In genomic region chr14:55207832-55208231, GRCh38 we compare ENCODE assay signal across 23 cellular contexts. TPM values are rescaled to one million over a fixed set of nuclear protein-coding genes. Genes with fewer than 3 reads are reported as not detected.
DNase-seq lines count a peak whose midpoint lies in the region; ATAC-seq, FAIRE-seq and TF ChIP-seq lines count a peak whose summit lies in the region.
"Had no signal": no experiment of that assay in that cellular context is flagged by ENCODE, and none has a peak within 500 bp of the region (broad histone marks: within the 10 kb centered on the region; RNA-seq: fewer than 3 reads in every experiment).

No MANE protein-coding gene starts in this region.

- peaks cover 6% of the 10 kb centered on the region for H3K4me1 ChIP-seq in HepG2 (ENCODE audit: insufficient read depth, low read length)
- H3K4me1 ChIP-seq in right lobe of liver = no peaks in the 10 kb centered on the region
- H3K4me1 ChIP-seq in PC-3 (ENCODE audit: insufficient read depth, low read length) = no peaks in the 10 kb centered on the region
- H3K4me1 ChIP-seq in left ventricle myocardium inferior = no peaks in the 10 kb centered on the region
- H3K4me1 ChIP-seq: A549 had no signal

- H3K9ac ChIP-seq in HepG2 (ENCODE audit: insufficient read depth, low read depth, low read length) = no peak overlapping the region
- H3K9ac ChIP-seq in PC-3 (ENCODE audit: low read length) = no peak overlapping the region

- 50% methylated on average over 2 of the region's 2 CpGs for WGBS in HepG2 (ENCODE audit: low lambda C conversion rate)
- 64% methylated on average over 2 of the region's 2 CpGs for WGBS in right lobe of liver (ENCODE audit: insufficient coverage, low coverage, low lambda C conversion rate, missing lambda C conversion rate)

- DNase-seq in HepG2 (ENCODE audit: low spot score) (peak; percentile 6), right lobe of liver (no peak), PC-3 (no peak), WTC11 (ENCODE audit: low spot score) (no peak), urothelium cell line (ENCODE audit: low spot score) (no peak), NCI-H82 treated with DMSO at 0.1 percent for 48 hours (lab: John Stamatoyannopoulos, UW; ENCODE audit: unreplicated experiment) (no peak), left ventricle myocardium inferior (no peak)
- DNase-seq in activated naive CD4-positive, alpha-beta T cell treated with Interleukin-2 at 50 U/mL for 16 hours = no peak
- DNase-seq: 8988T; ACHN; C1 segment of cervical spinal cord; Calu3; CD4-positive, alpha-beta memory T cell; COR-L47; DMS79; EL; GDM1; GOT3; H7 had no signal

- H3K4me3 Mint-ChIP-seq in WTC11 = no peak overlapping the region
- H3K4me3 Mint-ChIP-seq: CD4-positive, alpha-beta memory T cell had no signal

- ATAC-seq in HepG2 (peak; percentile 64), right lobe of liver (no peak), PC-3 (peak; percentile 29; the same call in 1 of the 2 replicates), WTC11 (peak; percentile 44; the same call in 1 of the 2 replicates)
- ATAC-seq: GM12878, HCT116 had no signal

- POLR2A ChIA-PET in HepG2 (lab: Yijun Ruan, JAX) = no interaction called here
- POLR2A ChIA-PET in PC-3 (lab: Charles Lee; ENCODE audit: unreplicated experiment) = interaction anchor here (0.7 kb wide), 1 partner anchor 51 kb away, joined by 3 read pairs; no protein-coding TSS in a partner anchor
- POLR2A ChIA-PET in WTC11 (lab: Charles Lee) = no interaction called here

- no peaks in the 10 kb centered on the region for H3K9me3 ChIP-seq in HepG2 (ENCODE audit: low read length)
- no peaks in the 10 kb centered on the region for H3K9me3 ChIP-seq in right lobe of liver
- H3K9me3 ChIP-seq in PC-3 (ENCODE audit: low read length) = no peaks in the 10 kb centered on the region
- no peaks in the 10 kb centered on the region for H3K9me3 ChIP-seq in left ventricle myocardium inferior (replicated peaks)
- H3K9me3 ChIP-seq: A549 had no signal

- no peak for FAIRE-seq in HepG2 (lab: Jason Lieb, UNC)
- FAIRE-seq in urothelium cell line (lab: Jason Lieb, UNC) = peak; percentile 20
- FAIRE-seq: GM12878, GM19239 had no signal

- H3K27ac Mint-ChIP-seq in WTC11 = 0 out of 2 replicates have a peak overlapping the region, but pooled peaks have one; percentile 18
- H3K27ac Mint-ChIP-seq: CD4-positive, alpha-beta memory T cell had no signal

- no peaks in the 10 kb centered on the region for H3K27me3 ChIP-seq in HepG2 (ENCODE audit: control insufficient read depth in 1 of 2, insufficient read depth in 2 of 2, low read length in 2 of 2)
- no peaks in the 10 kb centered on the region for H3K27me3 ChIP-seq in right lobe of liver
- H3K27me3 ChIP-seq in PC-3 (ENCODE audit: low read length) = peaks cover 3% of the 10 kb centered on the region; the same call in 1 of the 2 replicates
- H3K27me3 ChIP-seq in left ventricle myocardium inferior (ENCODE audit: low read depth) = no peaks in the 10 kb centered on the region

- CTCF ChIA-PET in HepG2 (lab: Yijun Ruan, JAX; ENCODE audit: low intra/inter-chr PET ratio, low total read pairs) (no interaction called here), PC-3 (lab: Charles Lee) (no interaction called here), WTC11 (lab: Charles Lee) (interaction anchor here (1.3 kb wide), 1 partner anchor 146 kb away, joined by 4 read pairs; no protein-coding TSS in a partner anchor)

- H4K20me1 ChIP-seq in HepG2 (ENCODE audit: insufficient read depth, low read length) (no peaks in the 10 kb centered on the region), PC-3 (ENCODE audit: low read length) (no peaks in the 10 kb centered on the region)

- TF ChIP-seq CTCF in HepG2 (CRISPR knock-in tag; IDR thresholded peaks at IDR 0.05) (peak; percentile 42), right lobe of liver (IDR thresholded peaks at IDR 0.05) (no peak), PC-3 (conservative IDR thresholded peaks at IDR 0.05; ENCODE audit: low read depth, low read length) (no peak), WTC11 (IDR thresholded peaks at IDR 0.05) (no peak), left ventricle myocardium inferior (IDR thresholded peaks at IDR 0.05; ENCODE audit: borderline replicate concordance) (no peak)

- BruUV-seq in HepG2 (replicated peaks; lab: Mats Ljungman, UMichigan) (no TSS peak), PC-3 (replicated peaks; lab: Mats Ljungman, UMichigan) (no TSS peak)

- peaks cover 12% of the 10 kb centered on the region for H3K4me1 Mint-ChIP-seq in WTC11
- H3K4me1 Mint-ChIP-seq: CD4-positive, alpha-beta memory T cell had no signal

- H3K36me3 ChIP-seq in HepG2 (replicated peaks in 1 of 2; ENCODE audit: control insufficient read depth in 1 of 2, insufficient read depth in 2 of 2, low read length in 2 of 2) (no peaks in the 10 kb centered on the region), right lobe of liver (no peaks in the 10 kb centered on the region), PC-3 (ENCODE audit: low read depth, low read length) (no peaks in the 10 kb centered on the region), left ventricle myocardium inferior (no peaks in the 10 kb centered on the region)

- TF ChIP-seq POLR2A in HepG2 (IDR thresholded peaks at IDR 0.05; ENCODE audit: insufficient read depth in 1 of 2, low read depth in 2 of 2, low read length in 2 of 2) = no peak
- no peak for TF ChIP-seq POLR2A in right lobe of liver (IDR thresholded peaks at IDR 0.05)

- H3K27ac ChIP-seq in HepG2 (ENCODE audit: extremely low read length, insufficient read depth, low read length) = no peak overlapping the region
- H3K27ac ChIP-seq in right lobe of liver = no peak overlapping the region
- no peak overlapping the region for H3K27ac ChIP-seq in PC-3 (ENCODE audit: low read length)
- no peak overlapping the region for H3K27ac ChIP-seq in left ventricle myocardium inferior (replicated peaks)
- H3K27ac ChIP-seq: A549 had no signal

- no peaks in the 10 kb centered on the region; the same call in 1 of the 2 replicates for H3K27me3 Mint-ChIP-seq in WTC11 (ENCODE audit: low read depth)

- H2AFZ ChIP-seq in HepG2 (ENCODE audit: low read length) (no peak overlapping the region), PC-3 (ENCODE audit: low read length) (0 out of 2 replicates have a peak overlapping the region, but pooled peaks have one; percentile 37)

- H3F3A ChIP-seq in PC-3 (ENCODE audit: low read length, unreplicated experiment) = no peaks in the 10 kb centered on the region

- in situ Hi-C loops in HepG2 (cut with HindIII; ENCODE audit: extremely low pct_ligation_motif_present, low pct_unique_long_range_greater_than_20kb) = no loop called here

- H3K4me3 ChIP-seq in HepG2 (replicated peaks in 1 of 3; ENCODE audit: insufficient read depth in 1 of 3, low read depth in 2 of 3, low read length in 3 of 3) = no peak overlapping the region
- H3K4me3 ChIP-seq in right lobe of liver = no peak overlapping the region
- H3K4me3 ChIP-seq in PC-3 (ENCODE audit: low read length) = no peak overlapping the region
- no peak overlapping the region for H3K4me3 ChIP-seq in left ventricle myocardium inferior
- H3K4me3 ChIP-seq: A549, GM12878 had no signal

- intact Hi-C loops in HepG2 (cut with micrococcal nuclease; ENCODE audit: unreplicated experiment) = no loop called here
- intact Hi-C loops in right lobe of liver (cut with DNase I) = no loop called here
- intact Hi-C loops in PC-3 (cut with micrococcal nuclease) = no loop called here
- intact Hi-C loops in left ventricle myocardium inferior (cut with micrococcal nuclease) = no loop called here

- no peak for TF ChIP-seq EP300 in HepG2 (IDR thresholded peaks at IDR 0.05; ENCODE audit: low read depth in 2 of 2, low read length in 2 of 2)
- TF ChIP-seq EP300 in HepG2 (CRISPR knock-in tag; IDR thresholded peaks at IDR 0.05; ENCODE audit: borderline replicate concordance) = no peak

- H3K79me2 ChIP-seq in HepG2 (ENCODE audit: insufficient read depth, low read length) (no peaks in the 10 kb centered on the region), PC-3 (ENCODE audit: low read length) (no peaks in the 10 kb centered on the region)

- H3K9me2 ChIP-seq in PC-3 (replicated peaks; ENCODE audit: low read length) = no peaks in the 10 kb centered on the region

- no peaks in the 10 kb centered on the region for H3K36me3 Mint-ChIP-seq in WTC11
- H3K36me3 Mint-ChIP-seq: CD4-positive, alpha-beta memory T cell had no signal

- no peak for TF ChIP-seq RAD21 in HepG2 (CRISPR knock-in tag; IDR thresholded peaks at IDR 0.05)

- H3K4me2 ChIP-seq in HepG2 (ENCODE audit: low read depth, low read length) (no peak overlapping the region), PC-3 (ENCODE audit: low read length) (no peak overlapping the region)
- H3K4me2 ChIP-seq: A549 had no signal

- peaks cover 6% of the 10 kb centered on the region; the same call in 1 of the 2 replicates for H3K9me3 Mint-ChIP-seq in WTC11
- H3K9me3 Mint-ChIP-seq: CD4-positive, alpha-beta memory T cell had no signal

TF ChIP-seq in HepG2, 621 proteins besides CTCF, POLR2A, EP300 and RAD21 (continues in another document):
- no peak for TF ChIP-seq PHB2 (IDR thresholded peaks at IDR 0.05; ENCODE audit: partially characterized antibody)

TF ChIP-seq in WTC11, 78 proteins besides CTCF, POLR2A, EP300 and RAD21 (continues in another document):
- no peak for TF ChIP-seq CREM (CRISPR knock-in tag; IDR thresholded peaks at IDR 0.05)

RNA-seq across cellular contexts. Expression of gene DLGAP5, which starts 16.4 kb away (rescaled TPM):
- total RNA-seq in HepG2 (2016; rRNA removed; fragmentation: Illumina TruSeq; extraction: Trizol) (55.8 and 80.1 TPM in 2 replicates), right lobe of liver (1 to 10 TPM in 2 of 6 experiments, under 1 TPM in 3, not detected in 1; 0.27 to 1.3 (median 0.86) TPM), PC-3 (2014; rRNA removed) (94.1 and 97.9 TPM in 2 replicates), WTC11 (2021) (130 to 141 TPM (median 132 TPM) in 3 replicates), left ventricle myocardium inferior (0.14 TPM)
- total RNA-seq in HepG2 (2016; cell fraction: cytosol; rRNA removed; fragmentation: Illumina TruSeq; extraction: Trizol; ENCODE audit: low read depth) = 6.7 and 8.3 TPM in 2 replicates
- 58.3 and 80.7 TPM in 2 replicates for total RNA-seq in HepG2 (2016; cell fraction: insoluble cytoplasmic fraction; rRNA removed; fragmentation: Illumina TruSeq; extraction: Trizol)
- 16.7 and 20.1 TPM in 2 replicates for total RNA-seq in HepG2 (2016; cell fraction: membrane; rRNA removed; fragmentation: Illumina TruSeq; extraction: Trizol)
- total RNA-seq in HepG2 (2016; cell fraction: nucleus; rRNA removed; fragmentation: Illumina TruSeq; extraction: Trizol) = 61.3 and 66.5 TPM in 2 replicates
- 4.4 and 7.7 TPM in 2 replicates for polyA plus RNA-seq in HepG2 (2011; rRNA removed)
- polyA plus RNA-seq in HepG2 (2011; cell fraction: cytosol; rRNA removed) = 2.3 and 2.7 TPM in 2 replicates
- polyA plus RNA-seq in HepG2 (2011; cell fraction: nucleus; rRNA removed) = 4.1 and 4.4 TPM in 2 replicates
- polyA plus RNA-seq in HepG2 (2012) = 5.2 and 15.0 TPM in 2 replicates
- polyA plus RNA-seq in HepG2 (2016; cell fraction: cytosol; fragmentation: Illumina TruSeq; extraction: Trizol; ENCODE audit: low read depth) = 2.3 and 3.0 TPM in 2 replicates
- 49.1 and 49.3 TPM in 2 replicates for polyA plus RNA-seq in HepG2 (2016; cell fraction: insoluble cytoplasmic fraction; fragmentation: Illumina TruSeq; extraction: Trizol; ENCODE audit: low read depth)
- 6.1 and 7.6 TPM in 2 replicates for polyA plus RNA-seq in HepG2 (2016; cell fraction: membrane; fragmentation: Illumina TruSeq; extraction: Trizol; ENCODE audit: low read depth)
- 53.5 and 54.9 TPM in 2 replicates for polyA plus RNA-seq in HepG2 (2016; cell fraction: nucleus; fragmentation: Illumina TruSeq; extraction: Trizol; ENCODE audit: insufficient read depth, low read depth)
- polyA minus RNA-seq in HepG2 (2011; rRNA and poly(A)+ RNA removed; ENCODE audit: low replicate concordance) = 1.9 and 10.0 TPM in 2 replicates
- 5.5 and 9.6 TPM in 2 replicates for polyA minus RNA-seq in HepG2 (2011; cell fraction: cytosol; rRNA and poly(A)+ RNA removed)
- polyA minus RNA-seq in HepG2 (2011; cell fraction: nucleus; rRNA and poly(A)+ RNA removed) = 20.6 and 24.6 TPM in 2 replicates
- total RNA-seq: CD4-positive, alpha-beta memory T cell had no signal
- polyA plus RNA-seq: CD4-positive, alpha-beta memory T cell had no signal

Comparison
In these comparisons a context has a peak if more than half of its experiments do, and no peak if none do; other contexts are left out.
1. ATAC-seq: peak in HepG2 (single experiment), PC-3 (single experiment) and WTC11 (single experiment); none in right lobe of liver (0 of 4).
2. Of the 50 proteins assayed by ChIP-seq in both HepG2 and WTC11: peak only in HepG2: CTCF; only in WTC11: none; in both: none; in neither: 49.